8 cellular contexts compared by ENCODE assay signal in the genomic region with DNA sequence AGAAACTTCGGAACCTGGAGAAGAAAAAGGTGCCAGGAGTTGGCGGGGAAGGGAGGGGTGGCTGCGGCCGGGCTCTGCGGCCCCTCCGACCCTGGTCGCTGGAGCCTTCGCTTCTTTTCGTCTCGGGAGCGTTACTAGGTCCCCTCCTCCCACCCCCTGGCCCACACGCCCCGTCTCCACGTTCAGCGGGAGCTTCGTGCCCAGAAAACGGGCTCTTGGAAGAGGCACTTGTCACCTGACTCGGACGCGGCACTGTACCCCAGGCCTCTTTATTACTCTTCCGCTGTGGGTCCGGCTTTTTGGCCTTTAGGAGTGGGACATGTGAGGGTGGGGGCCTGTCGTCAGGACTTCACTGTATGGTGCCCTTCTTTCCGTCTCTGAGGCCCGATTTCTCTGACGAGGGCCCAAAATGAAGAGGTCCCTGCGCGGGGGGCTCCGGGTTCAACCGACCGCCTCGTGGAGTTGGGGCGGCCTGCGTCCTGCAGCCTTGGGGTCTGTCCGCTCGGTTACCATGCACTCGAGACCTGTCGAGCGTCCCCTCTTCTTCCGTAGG. TPM values are rescaled to one million over a fixed set of nuclear protein-coding genes. Genes with fewer than 3 reads are reported as not detected.
A peak's percentile ranks its signal among the peaks of the same experiment; 100 is the strongest.
DNase-seq lines count a peak whose midpoint lies in the region; ATAC-seq, FAIRE-seq and TF ChIP-seq lines count a peak whose summit lies in the region.

No MANE protein-coding gene starts in this region.

- peak overlapping the region; percentile 97 for H4K5ac ChIP-seq in H1 (ENCODE audit: insufficient read length, low read depth, low read length)

- peaks cover 0 to 1% (median 0%) of the 10 kb centered on the region in 7 donors for H3K9me3 Mint-ChIP-seq in CD4-positive, CD25-positive, alpha-beta regulatory T cell
- H3K9me3 Mint-ChIP-seq in activated CD4-positive, alpha-beta T cell treated with anti-CD3 and anti-CD28 coated beads for 36 hours (ENCODE audit: low read depth), result no peaks in the 10 kb centered on the region

- FAIRE-seq in H1 (lab: Jason Lieb, UNC), result no peak

- no peak overlapping the region for H2AFZ ChIP-seq in H1 (ENCODE audit: low read length)

- H3K4me1 ChIP-seq in CD4-positive, CD25-positive, alpha-beta regulatory T cell (ENCODE audit: control insufficient read depth, insufficient read depth, low read length, poor library complexity, severe bottlenecking), result peaks cover 55% of the 10 kb centered on the region
- H3K4me1 ChIP-seq in H1 (replicated peaks in 1 of 4; ENCODE audit: control insufficient read depth in 3 of 4, insufficient read depth in 4 of 4, low read length in 3 of 4) (peaks cover 0 to 7% (median 3%) of the 10 kb centered on the region in 4 experiments; a peak in 4 of 7 replicates), suprapubic skin (peaks cover 53% of the 10 kb centered on the region)

- peak overlapping the region; percentile 9; the same call in 1 of the 2 replicates for H2BK12ac ChIP-seq in H1 (ENCODE audit: low read depth, low read length)

- H3K23me2 ChIP-seq in H1 (ENCODE audit: low read depth, low read length), result no peaks in the 10 kb centered on the region

- 1% methylated on average over 19 of the region's 40 CpGs; no CpG with 5 or more reads in 1 of the 2 experiments for WGBS in H1 (ENCODE audit: extremely low coverage in 1 of 2, insufficient coverage in 1 of 2, insufficient read length in 1 of 2, insufficient replicate concordance in 2 of 2, low coverage in 1 of 2, low lambda C conversion rate in 2 of 2, missing lambda C conversion rate in 1 of 2), 2 experiments
- 0% methylated on average over 19 of the region's 40 CpGs for WGBS in suprapubic skin

- H3K27ac ChIP-seq in CD4-positive, CD25-positive, alpha-beta regulatory T cell (ENCODE audit: insufficient read depth, low read length, poor library complexity, severe bottlenecking), result peak overlapping the region; percentile 99
- H3K27ac ChIP-seq in H1 (ENCODE audit: low read depth, low read length), result peak overlapping the region; percentile 85
- H3K27ac ChIP-seq in suprapubic skin, result peak overlapping the region; percentile 98

- intact Hi-C loops in activated CD4-positive, alpha-beta T cell treated with anti-CD3 and anti-CD28 coated beads for 36 hours (cut with DNase I, micrococcal nuclease), result loop anchor here (1.0 to 10.0 kb wide), 10 partner anchors 55 to 1470 kb away; a partner anchor contains a TSS

- no peaks in the 10 kb centered on the region for H3K9me3 ChIP-seq in CD4-positive, CD25-positive, alpha-beta regulatory T cell (ENCODE audit: control insufficient read depth in 2 of 2, low read length in 2 of 2)
- no peaks in the 10 kb centered on the region; a peak in 1 of 4 replicates for H3K9me3 ChIP-seq in H1 (ENCODE audit: insufficient read depth in 2 of 2, low read depth in 1 of 2, low read length in 1 of 2)
- H3K9me3 ChIP-seq in suprapubic skin, result no peaks in the 10 kb centered on the region

- DNase-seq in CD4-positive, CD25-positive, alpha-beta regulatory T cell, result peak in 2 of 3 donors; percentile 28 to 36
- DNase-seq in HEK293T (ENCODE audit: extremely low spot score), result peak; percentile 19
- no peak for DNase-seq in activated CD4-positive, alpha-beta T cell treated with anti-CD3 and anti-CD28 coated beads for 36 hours
- peak in 1 of 2 experiments; percentile 47 for DNase-seq in H1 (ENCODE audit: low read depth in 1 of 2, low spot score in 2 of 2)
- DNase-seq in myocyte (ENCODE audit: low read depth), result peak; percentile 28
- peak in 1 of 2 donors; percentile 77 for DNase-seq in suprapubic skin (ENCODE audit: low spot score in 2 of 2)
- no peak for DNase-seq in superior temporal gyrus (ENCODE audit: extremely low spot score)
- no peak for DNase-seq in iPS-NIHi7 (ENCODE audit: extremely low spot score)

- H4K20me1 ChIP-seq in H1 (replicated peaks in 1 of 2; ENCODE audit: control insufficient read depth in 1 of 2, insufficient read depth in 2 of 2, low read length in 2 of 2), result peaks cover 9% of the 10 kb centered on the region in 2 experiments

- H3K79me1 ChIP-seq in H1 (ENCODE audit: low read depth, low read length), result no peaks in the 10 kb centered on the region

- TF ChIP-seq CTCF in H1 (IDR thresholded peaks at IDR 0.05; ENCODE audit: control extremely low read depth in 1 of 3, insufficient read depth in 1 of 3, low read depth in 1 of 3, low read length in 3 of 3) (no peak), suprapubic skin (IDR thresholded peaks at IDR 0.05) (no peak)

- peaks cover 11% of the 10 kb centered on the region for H3K36me3 Mint-ChIP-seq in CD4-positive, CD25-positive, alpha-beta regulatory T cell
- peaks cover 22% of the 10 kb centered on the region for H3K36me3 Mint-ChIP-seq in activated CD4-positive, alpha-beta T cell treated with anti-CD3 and anti-CD28 coated beads for 36 hours (ENCODE audit: low read depth)

- peak overlapping the region; percentile 57 to 71 for H3K4me2 ChIP-seq in H1 (ENCODE audit: insufficient read depth in 1 of 2, low read depth in 2 of 2, low read length in 2 of 2)

- H3K23ac ChIP-seq in H1 (ENCODE audit: insufficient read length), result no peak overlapping the region

- H3K4me3 Mint-ChIP-seq in CD4-positive, CD25-positive, alpha-beta regulatory T cell, result peak overlapping the region; percentile 93 to 100 (median 99)
- H3K4me3 Mint-ChIP-seq in activated CD4-positive, alpha-beta T cell treated with anti-CD3 and anti-CD28 coated beads for 36 hours, result peak overlapping the region; percentile 98

- peak overlapping the region; percentile 96 for H4K8ac ChIP-seq in H1 (ENCODE audit: extremely low read depth, insufficient read depth, low read length)

- peak overlapping the region; percentile 95 for H3K4me3 ChIP-seq in CD4-positive, CD25-positive, alpha-beta regulatory T cell (ENCODE audit: low read depth, low read length)
- peak overlapping the region; percentile 86 to 96 (median 94) for H3K4me3 ChIP-seq in H1 (ENCODE audit: extremely low read depth in 1 of 4, insufficient read depth in 2 of 4, low read depth in 3 of 4, low read length in 4 of 4)
- H3K4me3 ChIP-seq in suprapubic skin, result peak overlapping the region; percentile 76

- H3K18ac ChIP-seq in H1 (ENCODE audit: extremely low read depth, low read length), result peak overlapping the region; percentile 96

- H3K4ac ChIP-seq in H1 (replicated peaks; ENCODE audit: insufficient read length, low read depth, low read length), result peak overlapping the region; percentile 97

- H3K27ac Mint-ChIP-seq in CD4-positive, CD25-positive, alpha-beta regulatory T cell, result peak overlapping the region; percentile 98 to 99 (median 99)
- peak overlapping the region; percentile 99 for H3K27ac Mint-ChIP-seq in activated CD4-positive, alpha-beta T cell treated with anti-CD3 and anti-CD28 coated beads for 36 hours

- CTCF ChIA-PET in HEK293T (lab: Yijun Ruan, JAX) (no interaction called here), H1 (lab: Charles Lee; ENCODE audit: partially characterized antibody) (interaction anchor here (1.4 kb wide), 1 partner anchor 36 kb away, joined by 3 read pairs; no protein-coding TSS in a partner anchor)
- CTCF ChIA-PET in activated CD4-positive, alpha-beta T cell treated with anti-CD3 and anti-CD28 coated beads for 36 hours (lab: Charles Lee), result interaction anchor here (1.0 kb wide), 1 partner anchor 55 kb away, joined by 4 read pairs; no protein-coding TSS in a partner anchor

- H2BK20ac ChIP-seq in H1 (ENCODE audit: low read length), result no peak overlapping the region

- POLR2A ChIA-PET in HEK293T (lab: Yijun Ruan, JAX), result interaction anchor here (0.9 to 2.9 kb wide), 6 partner anchors 11 to 56 kb away, joined by 3 to 16 read pairs (median 8); a partner anchor contains a TSS
- POLR2A ChIA-PET in activated CD4-positive, alpha-beta T cell treated with anti-CD3 and anti-CD28 coated beads for 36 hours (lab: Charles Lee), result interaction anchor here (0.6 to 1.2 kb wide), 2 partner anchors 53 to 1013 kb away, joined by 3 read pairs; no protein-coding TSS in a partner anchor
- POLR2A ChIA-PET in H1 (lab: Charles Lee; ENCODE audit: partially characterized antibody), result interaction anchor here (0.8 to 13.0 kb wide), 15 partner anchors 14 to 305 kb away, joined by 3 to 176 read pairs (median 3); a partner anchor contains a TSS

- no peaks in the 10 kb centered on the region for H3K36me3 ChIP-seq in CD4-positive, CD25-positive, alpha-beta regulatory T cell (ENCODE audit: control insufficient read depth, insufficient read depth, low read length)
- H3K36me3 ChIP-seq in H1 (ENCODE audit: control insufficient read depth in 2 of 4, insufficient read depth in 4 of 4, low read length in 3 of 4) (peaks cover 0 to 26% (median 4%) of the 10 kb centered on the region in 4 experiments; a peak in 3 of 8 replicates), suprapubic skin (peaks cover 3% of the 10 kb centered on the region)

- peaks cover 15 to 44% (median 30%) of the 10 kb centered on the region in 4 donors for H3K4me1 Mint-ChIP-seq in CD4-positive, CD25-positive, alpha-beta regulatory T cell
- H3K4me1 Mint-ChIP-seq in activated CD4-positive, alpha-beta T cell treated with anti-CD3 and anti-CD28 coated beads for 36 hours, result peaks cover 25% of the 10 kb centered on the region

- peak overlapping the region; percentile 88 to 98 (median 96) for H3K9ac ChIP-seq in H1 (replicated peaks in 1 of 4; ENCODE audit: extremely low read depth in 1 of 4, low read depth in 3 of 4, low read length in 3 of 4)

- H3K27me3 Mint-ChIP-seq in CD4-positive, CD25-positive, alpha-beta regulatory T cell, result peaks cover 7% of the 10 kb centered on the region
- no peaks in the 10 kb centered on the region for H3K27me3 Mint-ChIP-seq in activated CD4-positive, alpha-beta T cell treated with anti-CD3 and anti-CD28 coated beads for 36 hours

- no peak for TF ChIP-seq RAD21 in H1 (IDR thresholded peaks at IDR 0.05 in 1 of 2, conservative IDR thresholded peaks at IDR 0.05 in 1 of 2; ENCODE audit: low read depth in 2 of 2, low read length in 2 of 2)

- H4K91ac ChIP-seq in H1 (replicated peaks; ENCODE audit: insufficient read length, low read length), result peak overlapping the region; percentile 86

- TF ChIP-seq EP300 in H1 (IDR thresholded peaks at IDR 0.05; ENCODE audit: borderline replicate concordance in 1 of 2, low read depth in 2 of 2, low read length in 2 of 2), result no peak
- TF ChIP-seq EP300 in suprapubic skin (IDR thresholded peaks at IDR 0.05), result no peak

- H2AK5ac ChIP-seq in H1 (ENCODE audit: low read depth, low read length), result peak overlapping the region; percentile 79; the same call in 1 of the 2 replicates

- H3K79me2 ChIP-seq in H1 (ENCODE audit: control insufficient read depth in 1 of 2, insufficient read depth in 2 of 2, low read length in 2 of 2), result peaks cover 48 to 56% of the 10 kb centered on the region in 2 experiments

- no peak for TF ChIP-seq POLR2A in H1 (IDR thresholded peaks at IDR 0.05; ENCODE audit: control extremely low read depth in 1 of 2, low read depth in 2 of 2, low read length in 2 of 2)
- no peak for TF ChIP-seq POLR2A in suprapubic skin (IDR thresholded peaks at IDR 0.05)

- H2BK5ac ChIP-seq in H1 (ENCODE audit: low read depth, low read length), result peak overlapping the region; percentile 95

- no peak overlapping the region for H2BK15ac ChIP-seq in H1 (ENCODE audit: low read length)

- no peaks in the 10 kb centered on the region for H3K27me3 ChIP-seq in CD4-positive, CD25-positive, alpha-beta regulatory T cell (ENCODE audit: control insufficient read depth, insufficient read depth, low read length)
- H3K27me3 ChIP-seq in H1 (replicated peaks in 1 of 4; ENCODE audit: control insufficient read depth in 3 of 4, extremely low read depth in 1 of 4, insufficient read depth in 3 of 4, low read length in 3 of 4) (no peaks in the 10 kb centered on the region), suprapubic skin (no peaks in the 10 kb centered on the region)

- H2BK120ac ChIP-seq in H1 (replicated peaks; ENCODE audit: low read depth, low read length), result no peak overlapping the region

- no peak for ATAC-seq in CD4-positive, CD25-positive, alpha-beta regulatory T cell (ENCODE audit: low read depth in 2 of 2)
- peak; percentile 1 for ATAC-seq in activated CD4-positive, alpha-beta T cell treated with anti-CD3 and anti-CD28 coated beads for 36 hours

- peak overlapping the region; percentile 25 for H3K14ac ChIP-seq in H1 (ENCODE audit: insufficient read length)

- peak overlapping the region; percentile 86 for H3K56ac ChIP-seq in H1 (replicated peaks; ENCODE audit: insufficient read length, low read depth, low read length)

RNA-seq across cellular contexts. Expression of a gene that starts 1.2 kb away (rescaled TPM):
- total RNA-seq in CD4-positive, CD25-positive, alpha-beta regulatory T cell, result 132 TPM
- polyA plus RNA-seq in CD4-positive, CD25-positive, alpha-beta regulatory T cell, result 100 to 1,000 TPM in 2 of 4 donors, 10 to 100 TPM in 2; 83.4 to 111 (median 98.4) TPM
- total RNA-seq in activated CD4-positive, alpha-beta T cell treated with anti-CD3 and anti-CD28 coated beads for 36 hours, result 100 to 1,000 TPM; 295 to 316 TPM
- 295 and 317 TPM in 2 replicates for total RNA-seq in H1 (2021; fragmentation: NEBNext Ultra II Directional; extraction: Animal tissue kit (Norgen Biotek cat#: 25700))
- polyA plus RNA-seq in H1 (2011; rRNA removed), result 164 and 221 TPM in 2 replicates
- polyA plus RNA-seq in H1 (2011; cell fraction: cytosol; rRNA removed), result 167 TPM
- 216 TPM for polyA plus RNA-seq in H1 (2011; cell fraction: nucleus; rRNA removed)
- polyA plus RNA-seq in H1 (2012, experiment 1 of 2), result 172 to 249 TPM (median 202 TPM) in 4 replicates
- polyA plus RNA-seq in H1 (2012, experiment 2 of 2), result 23.5 TPM
- polyA plus RNA-seq in H1 (2013, experiment 1 of 2), result 191 TPM
- polyA plus RNA-seq in H1 (2013, experiment 2 of 2), result 186 TPM
- 477 and 512 TPM in 2 replicates for polyA minus RNA-seq in H1 (2011; rRNA and poly(A)+ RNA removed)
- 178 TPM for polyA minus RNA-seq in H1 (2011; cell fraction: cytosol; rRNA and poly(A)+ RNA removed)
- 276 TPM for polyA minus RNA-seq in H1 (2011; cell fraction: nucleus; rRNA and poly(A)+ RNA removed)
- total RNA-seq in myocyte, result 177 and 195 TPM in 2 replicates
- polyA plus RNA-seq in myocyte (2012), result 102 TPM
- total RNA-seq in suprapubic skin, result 100 to 1,000 TPM; 109 to 137 (median 117) TPM

RNA-seq across cellular contexts. Expression of a gene that starts 52.7 kb away (rescaled TPM):
- total RNA-seq in CD4-positive, CD25-positive, alpha-beta regulatory T cell, result 48.8 TPM
- 10 to 100 TPM; 24.8 to 42.2 (median 32.3) TPM for polyA plus RNA-seq in CD4-positive, CD25-positive, alpha-beta regulatory T cell
- total RNA-seq in activated CD4-positive, alpha-beta T cell treated with anti-CD3 and anti-CD28 coated beads for 36 hours, result 100 to 1,000 TPM; 142 to 147 TPM
- 88.7 and 89.6 TPM in 2 replicates for total RNA-seq in H1 (2021; fragmentation: NEBNext Ultra II Directional; extraction: Animal tissue kit (Norgen Biotek cat#: 25700))
- polyA plus RNA-seq in H1 (2011; rRNA removed), result 66.3 and 67.5 TPM in 2 replicates
- 53.5 TPM for polyA plus RNA-seq in H1 (2011; cell fraction: cytosol; rRNA removed)
- 101 TPM for polyA plus RNA-seq in H1 (2011; cell fraction: nucleus; rRNA removed)
- polyA plus RNA-seq in H1 (2012, experiment 1 of 2), result 64.5 to 72.7 TPM (median 70.6 TPM) in 4 replicates
- polyA plus RNA-seq in H1 (2012, experiment 2 of 2), result 45.7 TPM
- polyA plus RNA-seq in H1 (2013, experiment 1 of 2), result 66.8 TPM
- polyA plus RNA-seq in H1 (2013, experiment 2 of 2), result 60.0 TPM
- polyA minus RNA-seq in H1 (2011; rRNA and poly(A)+ RNA removed), result 99.2 and 104 TPM in 2 replicates
- 56.5 TPM for polyA minus RNA-seq in H1 (2011; cell fraction: cytosol; rRNA and poly(A)+ RNA removed)
- polyA minus RNA-seq in H1 (2011; cell fraction: nucleus; rRNA and poly(A)+ RNA removed), result 56.3 TPM
- total RNA-seq in myocyte (25.0 and 30.9 TPM in 2 replicates), suprapubic skin (10 to 100 TPM; 41.2 to 59.8 (median 48.2) TPM)
- 25.0 TPM for polyA plus RNA-seq in myocyte (2012)

Comparison
In these comparisons a context has a peak if more than half of its experiments do, and no peak if none do; other contexts are left out.
1. DNase-seq: peak in CD4-positive, CD25-positive, alpha-beta regulatory T cell (2 of 3), HEK293T (single experiment) and myocyte (single experiment); none in activated CD4-positive, alpha-beta T cell treated with anti-CD3 and anti-CD28 coated beads for 36 hours (single experiment), superior temporal gyrus (single experiment) and iPS-NIHi7 (single experiment).
2. Peak in every context shown above with its lines, with median percentiles within 50 percentile points of each other: H3K27ac ChIP-seq and H3K4me3 ChIP-seq.